15 cellular contexts compared by ENCODE assay signal in genomic region chrX:39975094-39975865, GRCh38.
DNase-seq lines count a peak whose midpoint lies in the region; ATAC-seq and TF ChIP-seq lines count a peak whose summit lies in the region.
"Had no signal": no experiment of that assay in that cellular context is flagged by ENCODE, and none has a peak within 500 bp of the region (broad histone marks: within the 10 kb centered on the region; RNA-seq: fewer than 3 reads in every experiment).

No MANE protein-coding gene starts in this region.

- no peak overlapping the region for H3K4me3 ChIP-seq in Caco-2 (ENCODE audit: low read depth, low read length)
- H3K4me3 ChIP-seq in IMR-90 (ENCODE audit: insufficient read depth, low read depth, low read length), result no peak overlapping the region
- no peak overlapping the region for H3K4me3 ChIP-seq in PC-3 (ENCODE audit: low read length)

- no peak overlapping the region for H3K27ac ChIP-seq in IMR-90 (ENCODE audit: insufficient read depth, low read length)
- H3K27ac ChIP-seq in PC-3 (ENCODE audit: low read length), result no peak overlapping the region

- H2BK20ac ChIP-seq in IMR-90 (ENCODE audit: low read depth, low read length), result no peak overlapping the region

- TF ChIP-seq CTCF in Caco-2 (IDR thresholded peaks at IDR 0.05; ENCODE audit: insufficient read depth in 1 of 2, low read depth in 1 of 2, low read length in 1 of 2, severe bottlenecking in 1 of 2, unreplicated experiment in 1 of 2) (no peak), IMR-90 (conservative IDR thresholded peaks at IDR 0.05; ENCODE audit: low read depth, low read length) (no peak), PC-3 (conservative IDR thresholded peaks at IDR 0.05; ENCODE audit: low read depth, low read length) (no peak)

- no peak overlapping the region for H4K91ac ChIP-seq in IMR-90 (ENCODE audit: insufficient read depth, low read depth, low read length)

- H3K4ac ChIP-seq in IMR-90 (ENCODE audit: low read depth, low read length), result no peak overlapping the region

- no peak overlapping the region for H2BK5ac ChIP-seq in IMR-90 (ENCODE audit: low read depth, low read length, poor library complexity, severe bottlenecking)

- no peaks in the 10 kb centered on the region for H3K36me3 Mint-ChIP-seq in Caco-2 (ENCODE audit: insufficient read depth, unreplicated experiment)

- TF ChIP-seq POLR2A in IMR-90 (IDR thresholded peaks at IDR 0.05; ENCODE audit: low read depth, low read length), result no peak

- CTCF ChIA-PET in Caco-2 (lab: Charles Lee) (interaction anchor here (0.6 kb wide), 1 partner anchor 9 kb away, joined by 4 read pairs; no protein-coding TSS in a partner anchor), IMR-90 (lab: Yijun Ruan, JAX) (no interaction called here), PC-3 (lab: Charles Lee) (no interaction called here)

- no peak for TF ChIP-seq RAD21 in IMR-90 (IDR thresholded peaks at IDR 0.05; ENCODE audit: low read length)

- no peak overlapping the region for H3K23ac ChIP-seq in IMR-90 (ENCODE audit: low read depth, low read length)

- H2AK5ac ChIP-seq in IMR-90 (ENCODE audit: low read depth, low read length), result no peak overlapping the region

- H3K56ac ChIP-seq in IMR-90 (ENCODE audit: extremely low read depth, insufficient read depth, low read length), result no peak overlapping the region

- H3K9me2 ChIP-seq in PC-3 (replicated peaks; ENCODE audit: low read length), result no peaks in the 10 kb centered on the region

- H3K4me1 ChIP-seq in Caco-2 (peaks cover 13% of the 10 kb centered on the region), IMR-90 (ENCODE audit: control insufficient read depth, insufficient read depth, low read length) (0 out of 2 replicates have a peak, but pooled peaks cover 1% of the 10 kb centered on the region), PC-3 (ENCODE audit: insufficient read depth, low read length) (peaks cover 19% of the 10 kb centered on the region)

- H3K9me3 ChIP-seq in Caco-2, result no peaks in the 10 kb centered on the region
- no peaks in the 10 kb centered on the region; the same call in 1 of the 2 replicates for H3K9me3 ChIP-seq in IMR-90 (ENCODE audit: control insufficient read depth, insufficient read depth, low read length)
- H3K9me3 ChIP-seq in PC-3 (ENCODE audit: low read length), result no peaks in the 10 kb centered on the region

- H3K27me3 ChIP-seq in Caco-2 (replicated peaks; ENCODE audit: control insufficient read depth, insufficient read depth, low read length) (no peaks in the 10 kb centered on the region), IMR-90 (ENCODE audit: control insufficient read depth, insufficient read depth, low read length) (peaks cover 15% of the 10 kb centered on the region), PC-3 (ENCODE audit: low read length) (no peaks in the 10 kb centered on the region)

- H4K20me1 ChIP-seq in IMR-90 (ENCODE audit: insufficient read depth, low read length) (no peaks in the 10 kb centered on the region), PC-3 (ENCODE audit: low read length) (no peaks in the 10 kb centered on the region)

- no peak overlapping the region for H4K5ac ChIP-seq in IMR-90 (ENCODE audit: low read depth, low read length)

- H3F3A ChIP-seq in PC-3 (ENCODE audit: low read length, unreplicated experiment), result no peaks in the 10 kb centered on the region

- no peaks in the 10 kb centered on the region for H3K4me1 Mint-ChIP-seq in Caco-2 (ENCODE audit: low read depth, unreplicated experiment)
- H3K4me1 Mint-ChIP-seq: stimulated activated naive B cell treated with anti-CD40 and anti-IgM and Interleukin-4, amounts not matched to agents 10 μg/mL and 1 μg/mL and 100 μg/mL, for 72 hours had no signal

- H4K8ac ChIP-seq in IMR-90 (ENCODE audit: low read depth in 2 of 2, low read length in 2 of 2), result no peak overlapping the region

- H3K36me3 ChIP-seq in Caco-2 (ENCODE audit: control insufficient read depth, insufficient read depth, low read length) (no peaks in the 10 kb centered on the region), IMR-90 (ENCODE audit: control insufficient read depth, insufficient read depth, low read length) (no peaks in the 10 kb centered on the region), PC-3 (ENCODE audit: low read depth, low read length) (no peaks in the 10 kb centered on the region)

- H3K4me3 Mint-ChIP-seq in Caco-2 (ENCODE audit: unreplicated experiment), result no peak overlapping the region
- H3K4me3 Mint-ChIP-seq: activated naive CD8-positive, alpha-beta T cell treated with anti-CD3 and anti-CD28 coated beads, Interleukin-2, amount 10 ng/mL, durations not matched to agents 7 days and 5 days; stimulated activated naive B cell treated with anti-CD40 and anti-IgM and Interleukin-4, amounts not matched to agents 10 μg/mL and 1 μg/mL and 100 μg/mL, for 72 hours had no signal

- no peaks in the 10 kb centered on the region for H3K27me3 Mint-ChIP-seq in Caco-2 (ENCODE audit: insufficient read depth, unreplicated experiment)

- intact Hi-C loops in Caco-2 (cut with micrococcal nuclease; ENCODE audit: unreplicated experiment) (loop anchor here (10.0 kb wide), 1 partner anchor 160 kb away; no protein-coding TSS in a partner anchor), IMR-90 (cut with micrococcal nuclease) (no loop called here), PC-3 (cut with micrococcal nuclease) (no loop called here)

- no peak overlapping the region for H2BK15ac ChIP-seq in IMR-90 (ENCODE audit: low read depth, low read length)

- peak overlapping the region; percentile 66 for H2AK9ac ChIP-seq in IMR-90 (replicated peaks; ENCODE audit: low read depth, low read length, poor library complexity)

- no peaks in the 10 kb centered on the region for H3K79me1 ChIP-seq in IMR-90 (ENCODE audit: low read depth in 1 of 2, low read length in 2 of 2)

- H3K4me2 ChIP-seq in IMR-90 (ENCODE audit: low read depth, low read length) (no peak overlapping the region), PC-3 (ENCODE audit: low read length) (peak overlapping the region; percentile 33; the same call in 1 of the 2 replicates)

- no peak overlapping the region for H3K9ac ChIP-seq in IMR-90 (ENCODE audit: low read depth, low read length)
- H3K9ac ChIP-seq in PC-3 (ENCODE audit: low read length), result no peak overlapping the region

- no peak overlapping the region for H2BK120ac ChIP-seq in IMR-90 (ENCODE audit: low read depth, low read length)

- H3K9me1 ChIP-seq in IMR-90 (ENCODE audit: insufficient read depth, low read length), result no peaks in the 10 kb centered on the region

- WGBS in IMR-90 (ENCODE audit: extremely low coverage in 2 of 2, insufficient read length in 1 of 2), 2 experiments, result no CpG with 5 or more reads among the region's 6 CpGs

- H3K9me3 Mint-ChIP-seq in Caco-2 (ENCODE audit: unreplicated experiment), result no peaks in the 10 kb centered on the region

- no peak overlapping the region for H3K18ac ChIP-seq in IMR-90 (ENCODE audit: low read depth, low read length)

- DNase-seq in Caco-2, result peak; percentile 58 to 82
- DNase-seq in IMR-90, result no peak
- DNase-seq in PC-3, result peak; percentile 91
- DNase-seq in left kidney (ENCODE audit: low read depth, low spot score), result peak; percentile 43
- DNase-seq in stimulated activated naive CD4-positive, alpha-beta T cell treated with Interleukin-2 at 50 U/mL for 16 hours (lab: John Stamatoyannopoulos, UW), result no peak
- DNase-seq: activated naive CD8-positive, alpha-beta T cell treated with anti-CD3 and anti-CD28 coated beads, Interleukin-2, amount 10 ng/mL, durations not matched to agents 7 days and 5 days; AML-193; MV-4-11; NCI-H82; stimulated activated CD4-positive, alpha-beta T cell treated with anti-CD3 and anti-CD28 coated beads, Interleukin-4, amount 100 ng/mL, for 4 hours; stimulated activated naive B cell treated with anti-CD40 and anti-IgM and Interleukin-4, amounts not matched to agents 10 μg/mL and 1 μg/mL and 100 μg/mL, for 72 hours had no signal

- no peak overlapping the region for H3K14ac ChIP-seq in IMR-90 (replicated peaks; ENCODE audit: low read depth, low read length)

- POLR2A ChIA-PET in Caco-2 (lab: Charles Lee), result interaction anchor here (0.7 kb wide), 1 partner anchor 9 kb away, joined by 11 read pairs; no protein-coding TSS in a partner anchor
- POLR2A ChIA-PET in IMR-90 (lab: Charles Lee; ENCODE audit: unreplicated experiment), result no interaction called here
- POLR2A ChIA-PET in PC-3 (lab: Charles Lee; ENCODE audit: unreplicated experiment), result no interaction called here

- in situ Hi-C loops in IMR-90 (cut with MboI; ENCODE audit: low sequenced_read_pairs), result no loop called here

- H2AFZ ChIP-seq in IMR-90 (replicated peaks; ENCODE audit: low read length, poor library complexity), result no peak overlapping the region
- H2AFZ ChIP-seq in PC-3 (ENCODE audit: low read length), result no peak overlapping the region

- dilution Hi-C loops in IMR-90 (cut with HindIII; ENCODE audit: low sequenced_read_pairs, unreplicated experiment), result no loop called here

- no peak overlapping the region for H3K27ac Mint-ChIP-seq in Caco-2 (ENCODE audit: unreplicated experiment)
- H3K27ac Mint-ChIP-seq: activated naive CD8-positive, alpha-beta T cell treated with anti-CD3 and anti-CD28 coated beads, Interleukin-2, amount 10 ng/mL, durations not matched to agents 7 days and 5 days; stimulated activated naive B cell treated with anti-CD40 and anti-IgM and Interleukin-4, amounts not matched to agents 10 μg/mL and 1 μg/mL and 100 μg/mL, for 72 hours had no signal

- H3K79me2 ChIP-seq in PC-3 (ENCODE audit: low read length), result no peaks in the 10 kb centered on the region

- BruUV-seq in Caco-2 (replicated peaks; lab: Mats Ljungman, UMichigan), result no TSS peak
- no TSS peak for BruUV-seq in IMR-90 (replicated peaks; lab: Mats Ljungman, UMichigan)
- no TSS peak for BruUV-seq in PC-3 (replicated peaks; lab: Mats Ljungman, UMichigan)

- ATAC-seq in IMR-90 (ENCODE audit: low read depth) (no peak), PC-3 (peak; percentile 80), GM18502 (IDR thresholded peaks at IDR 0.05; ENCODE audit: poor library complexity, unreplicated experiment) (no peak), GM21576 (IDR thresholded peaks at IDR 0.05; ENCODE audit: unreplicated experiment) (no peak), HG02588 (IDR thresholded peaks at IDR 0.05; ENCODE audit: unreplicated experiment) (no peak)
- ATAC-seq: SK-N-SH treated with all-trans-retinoic acid at 6 μM for 48 hours; stimulated activated naive B cell treated with anti-CD40 and anti-IgM and Interleukin-4, amounts not matched to agents 10 μg/mL and 1 μg/mL and 100 μg/mL, for 72 hours had no signal

TF ChIP-seq in IMR-90, 13 proteins besides CTCF, POLR2A, EP300 and RAD21:
- no peak for TF ChIP-seq SMC3 (IDR thresholded peaks at IDR 0.05; ENCODE audit: low read depth, low read length)
- no peak for TF ChIP-seq FOS (IDR thresholded peaks at IDR 0.05; ENCODE audit: low read depth, low read length)

Comparison
In these comparisons a context has a peak if more than half of its experiments do, and no peak if none do; other contexts are left out.
1. DNase-seq: peak in Caco-2 (2 of 2), PC-3 (single experiment) and left kidney (single experiment); none in IMR-90 (single experiment) and stimulated activated naive CD4-positive, alpha-beta T cell treated with Interleukin-2 at 50 U/mL for 16 hours (single experiment).